22 cellular contexts compared by ENCODE assay signal in genomic region chr16:27947696-27948095, GRCh38.
"Had no signal": no experiment of that assay in that cellular context is flagged by ENCODE, and none has a peak within 500 bp of the region (broad histone marks: within the 10 kb centered on the region; RNA-seq: fewer than 3 reads in every experiment).

No MANE protein-coding gene starts in this region.

- H3K9ac ChIP-seq: KMS-11 had no signal

- H3K36me3 ChIP-seq: SJSA1 had no signal

- H3K9me3 ChIP-seq: SJSA1 had no signal

- H3K4me2 ChIP-seq: KMS-11 had no signal

- H3K4me3 ChIP-seq: SJSA1, SK-N-MC had no signal

- FAIRE-seq: RCC 7860 had no signal

- H3K4me1 ChIP-seq: SJSA1 had no signal

- DNase-seq: IMR-90, Kasumi-1, MM.1S, NCI-H1092 treated with DMSO at 0.1 percent for 48 hours, NCI-H1436, NCI-H187, NCI-H2029, NCI-H2081 treated with DMSO at 0.1 percent for 48 hours, NCI-H2171, NCI-H226, NCI-H446, NCI-H510A, NCI-H524 treated with DMSO at 0.1 percent for 48 hours, NCI-H69, NCI-H774, Right ventricle myocardium superior, RPMI8226, SIG-M5 had no signal

- H3K27ac ChIP-seq: KMS-11, SJSA1, SK-N-MC had no signal
